Comparison of ENCODE assay signal across 8 cellular contexts in genomic region chr5:147234825-147235635, GRCh38. TPM values are rescaled to one million over a fixed set of nuclear protein-coding genes. Genes with fewer than 3 reads are reported as not detected.
DNase-seq lines count a peak whose midpoint lies in the region; ATAC-seq and TF ChIP-seq lines count a peak whose summit lies in the region.

Gene STK32A, plus strand, starts transcription at chr5:147235026. Its CDS starts 4,609 bp downstream, at chr5:147239635.

- peak; percentile 41 for ATAC-seq in thoracic aorta (ENCODE audit: insufficient number of reproducible peaks, low FRiP score, low read depth)

- no peak for TF ChIP-seq POLR2A in lower leg skin (IDR thresholded peaks at IDR 0.05)

- H3K36me3 ChIP-seq in duodenal mucosa (ENCODE audit: control insufficient read depth in 1 of 2, insufficient read depth in 2 of 2, low read length in 2 of 2) (no peaks in the 10 kb centered on the region), thoracic aorta (no peaks in the 10 kb centered on the region)

- intact Hi-C loops in lower leg skin (cut with DNase I; ENCODE audit: low total_unique reads), result no loop called here

- 4 to 7% methylated on average over 11 to 18 of the region's 28 CpGs for WGBS in lower leg skin, 2 donors

- H3K27me3 ChIP-seq in duodenal mucosa (ENCODE audit: control insufficient read depth in 1 of 2, insufficient read depth in 2 of 2, low read length in 2 of 2) (peaks cover 14 to 20% of the 10 kb centered on the region in 2 donors), thoracic aorta (replicated peaks; ENCODE audit: insufficient read depth) (no peaks in the 10 kb centered on the region)

- DNase-seq in ELF-1 (ENCODE audit: low read depth, low spot score), result peak; percentile 92
- peak; percentile 68 for DNase-seq in NCI-H510A (lab: John Stamatoyannopoulos, UW)
- DNase-seq in lower leg skin (ENCODE audit: low spot score in 2 of 2), result peak in 1 of 2 donors; percentile 86
- DNase-seq in thoracic aorta (ENCODE audit: low spot score), result no peak
- DNase-seq in RKO (ENCODE audit: low spot score), result no peak
- no peak for DNase-seq in stimulated activated naive CD4-positive, alpha-beta T cell (lab: John Stamatoyannopoulos, UW)
- DNase-seq in activated T-cell treated with anti-CD3 and anti-CD28 coated beads for 4 hours, result no peak

- H3K4me3 ChIP-seq in duodenal mucosa (ENCODE audit: low read depth in 1 of 2, low read length in 2 of 2) (peak within 1 kb of the TSS; percentile 23 to 52), lower leg skin (ENCODE audit: low read depth, poor library complexity, severe bottlenecking) (peak within 1 kb of the TSS; percentile 35), thoracic aorta (peak within 1 kb of the TSS; percentile 67)

- no peaks in the 10 kb centered on the region for H3K9me3 ChIP-seq in duodenal mucosa (ENCODE audit: control insufficient read depth in 1 of 2, low read length in 2 of 2)
- no peaks in the 10 kb centered on the region for H3K9me3 ChIP-seq in thoracic aorta

- H3K4me1 ChIP-seq in duodenal mucosa (ENCODE audit: control insufficient read depth in 1 of 2, insufficient read depth in 2 of 2, low read length in 2 of 2), result no peaks in the 10 kb centered on the region
- peaks cover 2 to 12% of the 10 kb centered on the region in 2 donors for H3K4me1 ChIP-seq in thoracic aorta (ENCODE audit: control insufficient read depth in 1 of 2, low read depth in 2 of 2)

- TF ChIP-seq CTCF in lower leg skin (IDR thresholded peaks at IDR 0.05) (no peak), thoracic aorta (IDR thresholded peaks at IDR 0.05) (no peak)

- H3K27ac ChIP-seq in duodenal mucosa (ENCODE audit: low read depth, low read length) (no peak within 1 kb of the TSS), thoracic aorta (peak within 1 kb of the TSS; percentile 84 to 87)

- H3K9ac ChIP-seq in duodenal mucosa (ENCODE audit: low read depth in 1 of 2, low read length in 2 of 2), result no peak within 1 kb of the TSS

RNA-seq across cellular contexts. Expression of gene STK32A, which starts in this region (rescaled TPM):
- total RNA-seq in lower leg skin (1 to 10 TPM in 3 of 4 donors, under 1 TPM in 1; 0.99 to 9.6 (median 5.4) TPM), thoracic aorta (1 to 10 TPM; 8.0 to 9.5 TPM)

Comparison
In these comparisons a context has a peak if more than half of its experiments do, and no peak if none do; other contexts are left out.
1. DNase-seq: peak in ELF-1 (single experiment) and NCI-H510A (single experiment); none in thoracic aorta (single experiment), RKO (single experiment), stimulated activated naive CD4-positive, alpha-beta T cell (0 of 6) and activated T-cell treated with anti-CD3 and anti-CD28 coated beads for 4 hours (single experiment).
2. Peak in every context shown above with its lines, with median percentiles within 50 percentile points of each other: H3K4me3 ChIP-seq.